In genomic region chr3:112979244-112979832, GRCh38 we compare ENCODE assay signal across 8 cellular contexts. TPM values are rescaled to one million over a fixed set of nuclear protein-coding genes. Genes with fewer than 3 reads are reported as not detected.
A peak's percentile ranks its signal among the peaks of the same experiment; 100 is the strongest.
DNase-seq lines count a peak whose midpoint lies in the region; ATAC-seq, FAIRE-seq and TF ChIP-seq lines count a peak whose summit lies in the region.

No MANE protein-coding gene starts in this region.

- H4K91ac ChIP-seq in mesenchymal stem cell (ENCODE audit: low read length), result no peak overlapping the region

- no peaks in the 10 kb centered on the region for H3K9me3 Mint-ChIP-seq in activated CD4-positive, alpha-beta memory T cell treated with anti-CD3 and anti-CD28 coated beads, Interleukin-2, amount 10 ng/mL, durations not matched to agents 7 days and 5 days

- H3K4me1 Mint-ChIP-seq in activated CD4-positive, alpha-beta memory T cell treated with anti-CD3 and anti-CD28 coated beads, Interleukin-2, amount 10 ng/mL, durations not matched to agents 7 days and 5 days, result peaks cover 56% of the 10 kb centered on the region

- POLR2A ChIA-PET in activated CD4-positive, alpha-beta memory T cell treated with anti-CD3 and anti-CD28 coated beads, Interleukin-2, amount 10 ng/mL, durations not matched to agents 7 days and 5 days (lab: Charles Lee), result interaction anchor here (1.0 to 2.2 kb wide), 5 partner anchors 12 to 303 kb away, joined by 3 to 8 read pairs (median 3); partner anchors contain the start of gene GTPBP8

- 90% methylated on average over 1 of the region's 1 CpG for WGBS in mesenchymal stem cell
- WGBS in lower leg skin, 2 donors, result 74 to 78% methylated on average over 1 of the region's 1 CpG

- peaks cover under 1% of the 10 kb centered on the region for H3K36me3 Mint-ChIP-seq in activated CD4-positive, alpha-beta memory T cell treated with anti-CD3 and anti-CD28 coated beads, Interleukin-2, amount 10 ng/mL, durations not matched to agents 7 days and 5 days (ENCODE audit: low read depth)

- intact Hi-C loops in Right ventricle myocardium inferior (cut with DNase I), result loop anchor here (1.0 to 10.0 kb wide), 2 partner anchors 245 to 336 kb away; no protein-coding TSS in a partner anchor
- intact Hi-C loops in lower leg skin (cut with DNase I; ENCODE audit: low total_unique reads), result loop anchor here (5.0 kb wide), 1 partner anchor 337 kb away; the partner anchor contains the start of gene CCDC80

- H3K9ac ChIP-seq in mesenchymal stem cell (ENCODE audit: low read length), result no peak overlapping the region

- no peak overlapping the region for H2AFZ ChIP-seq in mesenchymal stem cell (ENCODE audit: low read depth, low read length)

- H4K8ac ChIP-seq in mesenchymal stem cell (ENCODE audit: low read length), result no peak overlapping the region

- H3K27ac ChIP-seq in cardiac muscle cell (no peak overlapping the region), mesenchymal stem cell (ENCODE audit: low read length, poor library complexity, severe bottlenecking) (no peak overlapping the region)

- H3K79me1 ChIP-seq in mesenchymal stem cell (replicated peaks; ENCODE audit: low read length, poor library complexity, severe bottlenecking), result no peaks in the 10 kb centered on the region

- no peak overlapping the region for H2BK12ac ChIP-seq in mesenchymal stem cell (ENCODE audit: low read length in 2 of 2)

- no peak for TF ChIP-seq POLR2A in lower leg skin (IDR thresholded peaks at IDR 0.05)

- no peak overlapping the region for H3K4me3 Mint-ChIP-seq in activated CD4-positive, alpha-beta memory T cell treated with anti-CD3 and anti-CD28 coated beads, Interleukin-2, amount 10 ng/mL, durations not matched to agents 7 days and 5 days

- no peak overlapping the region for H2BK120ac ChIP-seq in mesenchymal stem cell (ENCODE audit: low read depth, low read length)

- no peak overlapping the region for H3K14ac ChIP-seq in mesenchymal stem cell (ENCODE audit: low read length in 2 of 2)

- H3K4ac ChIP-seq in mesenchymal stem cell (ENCODE audit: low read depth in 1 of 2, low read length in 2 of 2), result no peak overlapping the region

- H2BK5ac ChIP-seq in mesenchymal stem cell (ENCODE audit: low read depth, low read length, poor library complexity, severe bottlenecking), result no peak overlapping the region

- H3K4me1 ChIP-seq in cardiac muscle cell (ENCODE audit: low read depth), result no peaks in the 10 kb centered on the region
- no peaks in the 10 kb centered on the region for H3K4me1 ChIP-seq in mesenchymal stem cell (ENCODE audit: control insufficient read depth, insufficient read depth, low read depth, low read length)

- H2AK5ac ChIP-seq in mesenchymal stem cell (ENCODE audit: low read length, severe bottlenecking), result no peak overlapping the region

- DNase-seq in cardiac muscle cell (ENCODE audit: low read depth in 1 of 2, low spot score in 1 of 2) (peak; percentile 62), Right ventricle myocardium inferior (ENCODE audit: missing footprints) (no peak), NCI-H146 treated with DMSO at 0.1 percent for 48 hours (lab: John Stamatoyannopoulos, UW; ENCODE audit: unreplicated experiment) (peak; percentile 62), bronchial epithelial cell (ENCODE audit: low read depth) (peak; percentile 37), mesenchymal stem cell (peak; percentile 48), lower leg skin (ENCODE audit: low spot score in 2 of 2) (no peak)
- no peak for DNase-seq in activated CD4-positive, alpha-beta memory T cell treated with anti-CD3 and anti-CD28 coated beads, Interleukin-2, amount 10 ng/mL, durations not matched to agents 7 days and 5 days

- FAIRE-seq in bronchial epithelial cell (lab: Jason Lieb, UNC), result no peak

- no peak overlapping the region for H3K27ac Mint-ChIP-seq in activated CD4-positive, alpha-beta memory T cell treated with anti-CD3 and anti-CD28 coated beads, Interleukin-2, amount 10 ng/mL, durations not matched to agents 7 days and 5 days

- H3K27me3 ChIP-seq in cardiac muscle cell, result no peaks in the 10 kb centered on the region
- no peaks in the 10 kb centered on the region for H3K27me3 ChIP-seq in bronchial epithelial cell (ENCODE audit: control insufficient read depth, insufficient read depth, low read length)
- peaks cover 0 to 4% of the 10 kb centered on the region in 2 experiments for H3K27me3 ChIP-seq in mesenchymal stem cell (ENCODE audit: control insufficient read depth in 1 of 2, insufficient read depth in 1 of 2, low read length in 2 of 2)

- CTCF ChIA-PET in activated CD4-positive, alpha-beta memory T cell treated with anti-CD3 and anti-CD28 coated beads, Interleukin-2, amount 10 ng/mL, durations not matched to agents 7 days and 5 days (lab: Charles Lee), result interaction anchor here (0.6 to 6.4 kb wide), 23 partner anchors 12 to 626 kb away, joined by 3 to 88 read pairs (median 3); partner anchors contain the start of genes CCDC80 and GTPBP8

- H3K23ac ChIP-seq in mesenchymal stem cell (ENCODE audit: low read length in 2 of 2), result no peak overlapping the region

- ATAC-seq in Right ventricle myocardium inferior (no peak), GM19035 (IDR thresholded peaks at IDR 0.05; ENCODE audit: unreplicated experiment) (no peak)

- peak; percentile 60 for TF ChIP-seq CTCF in cardiac muscle cell (IDR thresholded peaks at IDR 0.05; ENCODE audit: low read depth, low read length)
- peak; percentile 29 for TF ChIP-seq CTCF in bronchial epithelial cell (IDR thresholded peaks at IDR 0.05; ENCODE audit: insufficient read depth, low read length, severe bottlenecking)
- no peak for TF ChIP-seq CTCF in lower leg skin (IDR thresholded peaks at IDR 0.05)

- H2BK15ac ChIP-seq in mesenchymal stem cell (ENCODE audit: low read depth, poor library complexity, severe bottlenecking), result no peak overlapping the region

- no peaks in the 10 kb centered on the region for H3K36me3 ChIP-seq in cardiac muscle cell
- H3K36me3 ChIP-seq in bronchial epithelial cell (ENCODE audit: control insufficient read depth, insufficient read depth, low read length), result no peaks in the 10 kb centered on the region
- no peaks in the 10 kb centered on the region for H3K36me3 ChIP-seq in mesenchymal stem cell (ENCODE audit: control insufficient read depth in 1 of 2, insufficient read depth in 2 of 2, low read depth in 1 of 2, low read length in 2 of 2)

- no peaks in the 10 kb centered on the region for H3K9me3 ChIP-seq in cardiac muscle cell (ENCODE audit: low read depth)
- H3K9me3 ChIP-seq in mesenchymal stem cell (ENCODE audit: control insufficient read depth, low read length), result no peaks in the 10 kb centered on the region

- no peak overlapping the region for H3K4me2 ChIP-seq in mesenchymal stem cell (ENCODE audit: low read length, poor library complexity, severe bottlenecking)

- H3K4me3 ChIP-seq in cardiac muscle cell (no peak overlapping the region), bronchial epithelial cell (ENCODE audit: low read depth, low read length) (no peak overlapping the region), mesenchymal stem cell (ENCODE audit: insufficient read depth in 1 of 2, low read depth in 1 of 2, low read length in 2 of 2) (no peak overlapping the region), lower leg skin (ENCODE audit: low read depth, poor library complexity, severe bottlenecking) (no peak overlapping the region)

- no peaks in the 10 kb centered on the region for H3K27me3 Mint-ChIP-seq in activated CD4-positive, alpha-beta memory T cell treated with anti-CD3 and anti-CD28 coated beads, Interleukin-2, amount 10 ng/mL, durations not matched to agents 7 days and 5 days

- H3K18ac ChIP-seq in mesenchymal stem cell (ENCODE audit: low read depth in 1 of 2, low read length in 2 of 2), result no peak overlapping the region

RNA-seq across cellular contexts. Expression of gene CD200R1, which starts 4.4 kb away (rescaled TPM):
- total RNA-seq in cardiac muscle cell (0.18 and 0.36 TPM in 2 replicates), Right ventricle myocardium inferior (1.0 TPM), bronchial epithelial cell (under 0.01 TPM in 1 of 2 replicates, not detected in the other), lower leg skin (1 to 10 TPM in 3 of 4 donors, not detected in 1; 1.1 to 5.9 (median 1.8) TPM)
- polyA plus RNA-seq in cardiac muscle cell, result not detected in 2 replicates
- polyA plus RNA-seq in mesenchymal stem cell (2013, experiment 1 of 2), result 0.04 TPM
- polyA plus RNA-seq in mesenchymal stem cell (2013, experiment 2 of 2), result not detected
- 10 to 100 TPM; 17.6 to 18.1 TPM for total RNA-seq in activated CD4-positive, alpha-beta memory T cell treated with anti-CD3 and anti-CD28 coated beads, Interleukin-2, amount 10 ng/mL, durations not matched to agents 7 days and 5 days

RNA-seq across cellular contexts. Expression of gene GTPBP8, which starts 11.4 kb away (rescaled TPM):
- total RNA-seq in cardiac muscle cell, result 34.0 and 61.6 TPM in 2 replicates
- polyA plus RNA-seq in cardiac muscle cell, result 20.5 and 21.2 TPM in 2 replicates
- 27.6 TPM for total RNA-seq in Right ventricle myocardium inferior
- total RNA-seq in bronchial epithelial cell, result 18.4 and 30.1 TPM in 2 replicates
- polyA plus RNA-seq in mesenchymal stem cell (2013, experiment 1 of 2), result 37.4 TPM
- polyA plus RNA-seq in mesenchymal stem cell (2013, experiment 2 of 2), result 37.3 TPM
- total RNA-seq in lower leg skin, result 10 to 100 TPM; 11.8 to 32.7 (median 19.8) TPM
- total RNA-seq in activated CD4-positive, alpha-beta memory T cell treated with anti-CD3 and anti-CD28 coated beads, Interleukin-2, amount 10 ng/mL, durations not matched to agents 7 days and 5 days, result 10 to 100 TPM; 27.7 to 28.2 TPM

Comparison
In these comparisons a context has a peak if more than half of its experiments do, and no peak if none do; other contexts are left out.
1. DNase-seq: peak in cardiac muscle cell (2 of 2), NCI-H146 treated with DMSO at 0.1 percent for 48 hours (single experiment), bronchial epithelial cell (single experiment) and mesenchymal stem cell (single experiment); none in Right ventricle myocardium inferior (single experiment), lower leg skin (0 of 2) and activated CD4-positive, alpha-beta memory T cell treated with anti-CD3 and anti-CD28 coated beads, Interleukin-2, amount 10 ng/mL, durations not matched to agents 7 days and 5 days (single experiment).
2. CTCF ChIP-seq: peak in cardiac muscle cell (single experiment) and bronchial epithelial cell (single experiment); none in lower leg skin (0 of 3).